Comparison of ENCODE assay signal across 8 cellular contexts in the genomic region with DNA sequence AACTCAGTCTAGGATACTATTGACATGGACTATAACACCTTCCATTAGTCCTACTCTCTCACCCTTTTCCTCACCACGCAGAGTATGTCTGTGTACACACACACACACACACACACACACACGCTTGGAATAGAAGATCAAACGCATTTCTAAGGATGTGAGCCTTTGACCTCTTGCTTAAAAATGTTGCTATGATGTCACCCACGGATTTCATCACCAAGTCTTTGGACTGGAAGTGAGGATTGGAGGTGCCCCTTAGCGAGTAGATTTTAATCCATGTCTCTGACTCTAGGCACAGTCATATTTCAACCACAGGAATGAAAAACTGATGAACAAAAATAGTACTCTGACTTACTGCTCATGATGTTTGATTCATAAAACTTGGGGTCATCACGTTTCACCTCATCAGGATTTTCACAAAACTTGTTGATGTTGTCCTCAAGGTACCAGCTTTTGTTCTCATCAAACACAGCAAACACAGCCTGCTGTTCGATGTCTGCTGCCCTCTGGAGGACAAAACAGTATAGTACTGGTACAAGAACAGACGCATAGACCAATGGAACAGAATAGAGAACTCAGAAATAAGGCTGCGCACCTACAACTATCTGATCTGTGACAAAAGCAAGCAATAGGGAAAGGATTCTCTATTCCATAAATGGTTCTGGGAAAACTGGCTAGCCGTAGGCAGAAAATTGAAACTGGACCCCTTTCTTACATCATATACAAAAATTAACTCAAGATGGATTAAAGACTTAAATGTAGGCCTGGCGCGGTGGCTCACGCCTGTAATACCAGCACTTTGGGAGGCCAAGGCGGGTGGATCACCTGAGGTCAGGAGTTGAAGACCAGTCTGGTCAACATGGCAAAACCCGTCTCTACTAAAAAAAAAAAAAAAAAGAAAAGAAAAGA. TPM values are rescaled to one million over a fixed set of nuclear protein-coding genes. Genes with fewer than 3 reads are reported as not detected.
DNase-seq lines count a peak whose midpoint lies in the region; ATAC-seq and TF ChIP-seq lines count a peak whose summit lies in the region.

No MANE protein-coding gene starts in this region.

- H3K4me3 ChIP-seq in AG10803 (ENCODE audit: low read length) (no peak overlapping the region), NT2/D1 (ENCODE audit: insufficient read length, low read depth) (no peak overlapping the region)

- no peak overlapping the region for H3K9ac ChIP-seq in NT2/D1 (ENCODE audit: insufficient read length, low read depth)

- DNase-seq in AG10803 (ENCODE audit: low read depth) (peak; percentile 81), HS-5 (ENCODE audit: low read depth) (peak; percentile 69), NT2/D1 (ENCODE audit: low read depth, low spot score) (peak; percentile 81), activated T-helper 1 cell treated with Interleukin-2 at 50 U/mL for 16 hours (ENCODE audit: low read depth) (peak; percentile 15), foreskin melanocyte (peak; percentile 60), occipital lobe (lab: John Stamatoyannopoulos, UW) (peak; percentile 21)

- H3K36me3 ChIP-seq in NT2/D1 (ENCODE audit: insufficient read depth, insufficient read length, low read length): no peaks in the 10 kb centered on the region

- ATAC-seq in GM18511 (IDR thresholded peaks at IDR 0.05; ENCODE audit: unreplicated experiment) (peak; percentile 71), GM21360 (IDR thresholded peaks at IDR 0.05; ENCODE audit: unreplicated experiment) (no peak)

- no peaks in the 10 kb centered on the region for H3K4me1 ChIP-seq in NT2/D1 (ENCODE audit: insufficient read depth, insufficient read length)

- H3K9me3 ChIP-seq in NT2/D1 (ENCODE audit: insufficient read depth, low read length): no peaks in the 10 kb centered on the region

- no peaks in the 10 kb centered on the region for H3K27me3 ChIP-seq in NT2/D1 (ENCODE audit: insufficient read depth, insufficient read length)

- peak; percentile 91 for TF ChIP-seq CTCF in AG10803 (conservative IDR thresholded peaks at IDR 0.05; ENCODE audit: low read length)

RNA-seq across cellular contexts. Expression of gene F5, which starts 39.9 kb away (rescaled TPM):
- total RNA-seq in occipital lobe: under 0.01 TPM

Comparison
In these comparisons a context has a peak if more than half of its experiments do, and no peak if none do; other contexts are left out.
1. DNase-seq: peak in every context shown above with its lines; median percentile 81 in AG10803; 81 in NT2/D1; 69 in HS-5; 60 in foreskin melanocyte; 21 in occipital lobe; 15 in activated T-helper 1 cell treated with Interleukin-2 at 50 U/mL for 16 hours.